Comparison of ENCODE assay signal across 26 cellular contexts in genomic region chr10:49650724-49651034, GRCh38. TPM values are rescaled to one million over a fixed set of nuclear protein-coding genes. Genes with fewer than 3 reads are reported as not detected.
DNase-seq lines count a peak whose midpoint lies in the region; ATAC-seq and TF ChIP-seq lines count a peak whose summit lies in the region.
"Had no signal": no experiment of that assay in that cellular context is flagged by ENCODE, and none has a peak within 500 bp of the region (broad histone marks: within the 10 kb centered on the region; RNA-seq: fewer than 3 reads in every experiment).

No MANE protein-coding gene starts in this region.

- DNase-seq in cardiac septum (ENCODE audit: low spot score) (peak; percentile 43), right cardiac atrium (no peak), esophagus muscularis mucosa (ENCODE audit: extremely low spot score) (peak; percentile 85), type B pancreatic cell (ENCODE audit: extremely low spot score, unreplicated experiment) (peak; percentile 53), NCI-H748 (lab: John Stamatoyannopoulos, UW; ENCODE audit: unreplicated experiment) (no peak), NCI-H146 treated with DMSO at 0.1 percent for 48 hours (lab: John Stamatoyannopoulos, UW; ENCODE audit: unreplicated experiment) (no peak)
- DNase-seq: CD4-positive, alpha-beta memory T cell; GDM1; MM.1S; NCI-H1092; NCI-H1436; NCI-H1930; NCI-H510A treated with DMSO at 0.1 percent for 48 hours; NCI-H774; NK-92 treated with Interleukin-12 subunit alpha and Interleukin-12 subunit beta, amount 100 ng/mL, for 24 hours; SHP77 treated with DMSO at 0.1 percent for 48 hours had no signal

- intact Hi-C loops in cardiac septum (cut with DNase I) (no loop called here), right cardiac atrium (cut with DNase I) (no loop called here), esophagus muscularis mucosa (cut with DNase I) (no loop called here)

- no peaks in the 10 kb centered on the region for H3K4me1 ChIP-seq in right cardiac atrium (ENCODE audit: control insufficient read depth, insufficient read depth, low read length)
- H3K4me1 ChIP-seq in esophagus muscularis mucosa, result no peaks in the 10 kb centered on the region

- H3K36me3 Mint-ChIP-seq in type B pancreatic cell, result no peaks in the 10 kb centered on the region
- H3K36me3 Mint-ChIP-seq: CD4-positive, alpha-beta memory T cell had no signal

- H3K36me3 ChIP-seq in KOPT-K1 (ENCODE audit: insufficient read depth, low read length) (peaks cover 8% of the 10 kb centered on the region), esophagus muscularis mucosa (no peaks in the 10 kb centered on the region)

- ATAC-seq in right cardiac atrium (no peak), GM19324 (IDR thresholded peaks at IDR 0.05; ENCODE audit: low FRiP score, unreplicated experiment) (no peak)
- ATAC-seq: HepG2, K562 had no signal

- no peak for TF ChIP-seq POLR2A in esophagus muscularis mucosa (IDR thresholded peaks at IDR 0.05; ENCODE audit: low read depth)

- H3K27ac ChIP-seq in right cardiac atrium (ENCODE audit: low read length) (no peak overlapping the region), KOPT-K1 (ENCODE audit: low read depth, low read length, poor library complexity, severe bottlenecking) (peak overlapping the region; percentile 100), esophagus muscularis mucosa (replicated peaks in 1 of 4) (no peak overlapping the region)
- H3K27ac ChIP-seq: RWPE1 had no signal

- no peaks in the 10 kb centered on the region for H3K27me3 ChIP-seq in right cardiac atrium (ENCODE audit: control insufficient read depth, insufficient read depth)
- peaks cover 0 to 64% (median 0%) of the 10 kb centered on the region in 4 donors for H3K27me3 ChIP-seq in esophagus muscularis mucosa

- no peaks in the 10 kb centered on the region for H3K9me3 Mint-ChIP-seq in type B pancreatic cell

- H3K27me3 Mint-ChIP-seq in type B pancreatic cell, result peaks cover 39% of the 10 kb centered on the region

- no peaks in the 10 kb centered on the region for H3K4me1 Mint-ChIP-seq in type B pancreatic cell (ENCODE audit: unreplicated experiment)

- no peak for TF ChIP-seq EP300 in esophagus muscularis mucosa (IDR thresholded peaks at IDR 0.05)

- no peaks in the 10 kb centered on the region for H3K9me3 ChIP-seq in right cardiac atrium (ENCODE audit: control insufficient read depth, low read length)
- no peaks in the 10 kb centered on the region for H3K9me3 ChIP-seq in KOPT-K1 (ENCODE audit: insufficient read depth, low read length, poor library complexity, severe bottlenecking)
- H3K9me3 ChIP-seq in esophagus muscularis mucosa, result no peaks in the 10 kb centered on the region
- H3K9me3 ChIP-seq: Caco-2 had no signal

- H3K4me3 ChIP-seq in right cardiac atrium (ENCODE audit: low read length), result no peak overlapping the region
- H3K4me3 ChIP-seq in esophagus muscularis mucosa, result no peak overlapping the region
- H3K4me3 ChIP-seq: K562, SK-N-MC had no signal

- no peak overlapping the region for H3K27ac Mint-ChIP-seq in type B pancreatic cell
- H3K27ac Mint-ChIP-seq: CD4-positive, alpha-beta memory T cell had no signal

- TF ChIP-seq CTCF in esophagus muscularis mucosa (IDR thresholded peaks at IDR 0.05), result no peak
- TF ChIP-seq CTCF in type B pancreatic cell (conservative IDR thresholded peaks at IDR 0.05), result no peak

- WGBS in right cardiac atrium, result 89% methylated on average over 1 of the region's 1 CpG
- WGBS in esophagus muscularis mucosa, result 100% methylated on average over 1 of the region's 1 CpG

- H3K4me3 Mint-ChIP-seq in type B pancreatic cell, result no peak overlapping the region
- H3K4me3 Mint-ChIP-seq: CD4-positive, alpha-beta memory T cell had no signal

RNA-seq across cellular contexts. Expression of gene C10orf53, which starts 28.8 kb away (rescaled TPM):
- total RNA-seq in cardiac septum (not detected), right cardiac atrium (not detected), esophagus muscularis mucosa (not detected), type B pancreatic cell (ENCODE audit: low replicate concordance) (not detected in 2 replicates)
- not detected for polyA plus RNA-seq in right cardiac atrium
- total RNA-seq: Caco-2; CD4-positive, alpha-beta memory T cell; H4; HepG2; HT-29; K562 had no signal
- polyA plus RNA-seq: BJ; CD4-positive, alpha-beta memory T cell; HepG2; K562 had no signal

RNA-seq across cellular contexts. Expression of gene CHAT, which starts 36.8 kb away (rescaled TPM):
- total RNA-seq in cardiac septum (not detected), right cardiac atrium (not detected), esophagus muscularis mucosa (under 1 TPM in 1 of 4 donors, not detected in 3; 0.17 TPM), type B pancreatic cell (ENCODE audit: low replicate concordance) (0.34 and 0.62 TPM in 2 replicates)
- polyA plus RNA-seq in right cardiac atrium, result not detected
- total RNA-seq: CD4-positive, alpha-beta memory T cell; H4; HepG2; HT-29; K562 had no signal
- polyA plus RNA-seq: BJ; CD4-positive, alpha-beta memory T cell; HepG2; K562 had no signal

RNA-seq across cellular contexts. Expression of gene SLC18A3, which starts 40.6 kb away (rescaled TPM):
- total RNA-seq in cardiac septum, result not detected
- under 1 TPM in 1 of 4 donors, not detected in 3; 0.14 TPM for total RNA-seq in right cardiac atrium
- polyA plus RNA-seq in right cardiac atrium, result 0.23 TPM
- total RNA-seq in esophagus muscularis mucosa, result 1 to 10 TPM in 2 of 4 donors, under 1 TPM in 2; 0.42 to 1.7 (median 0.81) TPM
- total RNA-seq in type B pancreatic cell (ENCODE audit: low replicate concordance), result 1.6 and 6.2 TPM in 2 replicates
- total RNA-seq: Caco-2; CD4-positive, alpha-beta memory T cell; H4; HepG2; HT-29; K562 had no signal
- polyA plus RNA-seq: BJ; CD4-positive, alpha-beta memory T cell; HepG2; K562 had no signal

Comparison
In these comparisons a context has a peak if more than half of its experiments do, and no peak if none do; other contexts are left out.
1. DNase-seq: peak in cardiac septum (single experiment), esophagus muscularis mucosa (single experiment) and type B pancreatic cell (single experiment); none in right cardiac atrium (0 of 3), NCI-H748 (single experiment) and NCI-H146 treated with DMSO at 0.1 percent for 48 hours (single experiment).